Comparison of ENCODE assay signal across 22 cellular contexts in genomic region chr1:23108918-23109533, GRCh38. TPM values are rescaled to one million over a fixed set of nuclear protein-coding genes. Genes with fewer than 3 reads are reported as not detected.
A peak's percentile ranks its signal among the peaks of the same experiment; 100 is the strongest.
DNase-seq lines count a peak whose midpoint lies in the region; ATAC-seq and TF ChIP-seq lines count a peak whose summit lies in the region.
"Had no signal": no experiment of that assay in that cellular context is flagged by ENCODE, and none has a peak within 500 bp of the region (broad histone marks: within the 10 kb centered on the region; RNA-seq: fewer than 3 reads in every experiment).

No MANE protein-coding gene starts in this region.

- peaks cover 55% of the 10 kb centered on the region for H3K36me3 Mint-ChIP-seq in activated T-helper 17 cell treated with anti-CD3 and anti-CD28 coated beads, Interleukin-2, amount 50 U/mL, for 72 hours (ENCODE audit: low read depth)

- no peaks in the 10 kb centered on the region for H3K27me3 ChIP-seq in PC-3 (ENCODE audit: low read length)
- H3K27me3 ChIP-seq: spleen, uterus had no signal

- intact Hi-C loops in PC-3 (cut with micrococcal nuclease), result no loop called here

- peaks cover 8% of the 10 kb centered on the region; the same call in 1 of the 2 replicates for H4K20me1 ChIP-seq in PC-3 (ENCODE audit: low read length)

- H3K4me3 Mint-ChIP-seq in activated T-helper 17 cell treated with anti-CD3 and anti-CD28 coated beads, Interleukin-2, amount 50 U/mL, for 72 hours, result peak overlapping the region; percentile 59
- H3K4me3 Mint-ChIP-seq: nephron progenitor cell had no signal

- H3K9me3 Mint-ChIP-seq in activated T-helper 17 cell treated with anti-CD3 and anti-CD28 coated beads, Interleukin-2, amount 50 U/mL, for 72 hours, result no peaks in the 10 kb centered on the region
- H3K9me3 Mint-ChIP-seq: nephron progenitor cell had no signal

- no peaks in the 10 kb centered on the region for H3K27me3 Mint-ChIP-seq in activated T-helper 17 cell treated with anti-CD3 and anti-CD28 coated beads, Interleukin-2, amount 50 U/mL, for 72 hours
- H3K27me3 Mint-ChIP-seq: progenitor cell of endocrine pancreas had no signal

- H3F3A ChIP-seq in PC-3 (ENCODE audit: low read length, unreplicated experiment), result peaks cover 5% of the 10 kb centered on the region

- 0 out of 2 replicates have a peak overlapping the region, but pooled peaks have one; percentile 5 for H3K4me2 ChIP-seq in PC-3 (ENCODE audit: low read length)
- H3K4me2 ChIP-seq: KMS-11 had no signal

- H3K4me1 ChIP-seq in PC-3 (ENCODE audit: insufficient read depth, low read length), result peaks cover 17% of the 10 kb centered on the region
- H3K4me1 ChIP-seq: HAP-1, uterus had no signal

- peak; percentile 43 for DNase-seq in activated naive CD4-positive, alpha-beta T cell treated with Interleukin-2 at 50 U/mL for 16 hours
- DNase-seq in activated naive CD4-positive, alpha-beta T cell treated with anti-CD3 and anti-CD28 coated beads, Interleukin-2, amount 50 U/mL, for 16 hours, result no peak
- peak; percentile 46 for DNase-seq in PC-3
- peak; percentile 23 for DNase-seq in renal cortical epithelial cell (ENCODE audit: low read depth)
- DNase-seq in COLO668 (lab: John Stamatoyannopoulos, UW; ENCODE audit: unreplicated experiment), result no peak
- DNase-seq in NCI-H345 treated with DMSO at 0.1 percent for 48 hours (lab: John Stamatoyannopoulos, UW; ENCODE audit: unreplicated experiment), result no peak
- no peak for DNase-seq in NCI-H2196 treated with DMSO at 0.1 percent for 48 hours (lab: John Stamatoyannopoulos, UW; ENCODE audit: unreplicated experiment)
- DNase-seq: activated CD8-positive, alpha-beta memory T cell treated with anti-CD3 and anti-CD28 coated beads, Interleukin-2, amount 50 U/mL, for 4 hours; aorta; COR-L47; kidney; mesenchymal stem cell; NCI-H1092; NCI-H2081 treated with DMSO at 0.1 percent for 48 hours; NCI-H774; nephron progenitor cell; spleen; uterus had no signal

- no peak for TF ChIP-seq CTCF in PC-3 (conservative IDR thresholded peaks at IDR 0.05; ENCODE audit: low read depth, low read length)

- no TSS peak for BruUV-seq in PC-3 (replicated peaks; lab: Mats Ljungman, UMichigan)

- H3K79me2 ChIP-seq in PC-3 (ENCODE audit: low read length), result peaks cover 48% of the 10 kb centered on the region

- peaks cover 12% of the 10 kb centered on the region; the same call in 1 of the 2 replicates for H3K36me3 ChIP-seq in PC-3 (ENCODE audit: low read depth, low read length)
- H3K36me3 ChIP-seq: uterus had no signal

- H3K9ac ChIP-seq in PC-3 (ENCODE audit: low read length), result no peak overlapping the region
- H3K9ac ChIP-seq: KMS-11 had no signal

- H3K27ac ChIP-seq in PC-3 (ENCODE audit: low read length), result no peak overlapping the region
- H3K27ac ChIP-seq: KMS-11, uterus had no signal

- H3K9me3 ChIP-seq in PC-3 (ENCODE audit: low read length), result no peaks in the 10 kb centered on the region
- H3K9me3 ChIP-seq: HAP-1, spleen, uterus had no signal

- ATAC-seq in PC-3, result peak; percentile 42
- ATAC-seq in activated T-helper 17 cell treated with anti-CD3 and anti-CD28 coated beads, Interleukin-2, amount 50 U/mL, for 72 hours (replicated peaks), result peak; percentile 86

- H3K27ac Mint-ChIP-seq in activated T-helper 17 cell treated with anti-CD3 and anti-CD28 coated beads, Interleukin-2, amount 50 U/mL, for 72 hours, result peak overlapping the region; percentile 84
- H3K27ac Mint-ChIP-seq: nephron progenitor cell, progenitor cell of endocrine pancreas had no signal

- no peak overlapping the region for H3K4me3 ChIP-seq in PC-3 (ENCODE audit: low read length)
- H3K4me3 ChIP-seq: HAP-1, spleen, uterus had no signal

- CTCF ChIA-PET in PC-3 (lab: Charles Lee), result interaction anchor here (0.6 to 0.7 kb wide), 2 partner anchors 10 to 50 kb away, joined by 3 to 4 read pairs; no protein-coding TSS in a partner anchor

- POLR2A ChIA-PET in PC-3 (lab: Charles Lee; ENCODE audit: unreplicated experiment), result no interaction called here

- no peak overlapping the region for H2AFZ ChIP-seq in PC-3 (ENCODE audit: low read length)

- peaks cover 45% of the 10 kb centered on the region for H3K4me1 Mint-ChIP-seq in activated T-helper 17 cell treated with anti-CD3 and anti-CD28 coated beads, Interleukin-2, amount 50 U/mL, for 72 hours

- H3K9me2 ChIP-seq in PC-3 (replicated peaks; ENCODE audit: low read length), result no peaks in the 10 kb centered on the region

RNA-seq across cellular contexts. Expression of gene LUZP1, which starts 59.6 kb away (rescaled TPM):
- total RNA-seq in PC-3 (2014; rRNA removed) (17.5 and 17.8 TPM in 2 replicates), renal cortical epithelial cell (30.7 and 65.1 TPM in 2 replicates)
- total RNA-seq in activated T-helper 17 cell treated with anti-CD3 and anti-CD28 coated beads, Interleukin-2, amount 50 U/mL, for 72 hours, result 10 to 100 TPM; 14.8 to 22.0 TPM

Comparison
In these comparisons a context has a peak if more than half of its experiments do, and no peak if none do; other contexts are left out.
1. DNase-seq: peak in activated naive CD4-positive, alpha-beta T cell treated with Interleukin-2 at 50 U/mL for 16 hours (single experiment), PC-3 (single experiment) and renal cortical epithelial cell (single experiment); none in activated naive CD4-positive, alpha-beta T cell treated with anti-CD3 and anti-CD28 coated beads, Interleukin-2, amount 50 U/mL, for 16 hours (single experiment), COLO668 (single experiment), NCI-H345 treated with DMSO at 0.1 percent for 48 hours (single experiment) and NCI-H2196 treated with DMSO at 0.1 percent for 48 hours (single experiment).